ENCODE assay signal across 21 cellular contexts in the genomic region with DNA sequence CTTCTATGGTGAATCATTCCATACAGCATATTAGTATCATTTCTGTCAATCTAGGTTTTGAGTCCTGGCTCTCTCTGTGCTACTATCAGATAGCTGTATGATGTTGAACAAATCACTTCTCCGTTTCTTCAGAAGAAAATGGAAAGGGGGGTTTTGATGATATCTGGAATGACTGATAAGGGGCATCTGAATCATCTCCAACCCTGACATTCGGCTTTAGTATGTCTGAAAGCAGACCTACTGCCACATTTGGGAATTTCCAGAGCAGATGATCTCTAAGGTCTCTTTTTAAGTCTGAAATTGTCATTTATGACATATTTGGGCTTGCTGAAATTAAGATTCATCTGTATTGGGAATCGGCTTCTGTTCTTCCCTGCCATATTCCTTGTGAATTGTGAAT. TPM values are rescaled to one million over a fixed set of nuclear protein-coding genes. Genes with fewer than 3 reads are reported as not detected.
DNase-seq lines count a peak whose midpoint lies in the region; ATAC-seq lines count a peak whose summit lies in the region.
"Had no signal": no experiment of that assay in that cellular context is flagged by ENCODE, and none has a peak within 500 bp of the region (broad histone marks: within the 10 kb centered on the region; RNA-seq: fewer than 3 reads in every experiment).

No MANE protein-coding gene starts in this region.

- H3K36me3 Mint-ChIP-seq in activated naive CD4-positive, alpha-beta T cell treated with anti-CD3 and anti-CD28 coated beads for 36 hours (ENCODE audit: low read depth): peaks cover 27% of the 10 kb centered on the region
- H3K36me3 Mint-ChIP-seq in activated naive CD8-positive, alpha-beta T cell treated with anti-CD3 and anti-CD28 coated beads, Interleukin-2, amount 50 U/mL, for 24 hours (ENCODE audit: low read depth): peaks cover 35% of the 10 kb centered on the region
- H3K36me3 Mint-ChIP-seq in stimulated activated naive CD8-positive, alpha-beta T cell treated with anti-CD3 and anti-CD28 coated beads, Interleukin-15, Interleukin-2, amounts not matched to agents 100 ng/mL and 50 ng/mL, for 24 hours (ENCODE audit: low read depth): peaks cover 27% of the 10 kb centered on the region

- CTCF ChIA-PET in activated naive CD4-positive, alpha-beta T cell treated with anti-CD3 and anti-CD28 coated beads for 36 hours (lab: Charles Lee): interaction anchor here (0.7 to 3.9 kb wide), 5 partner anchors 11 to 148 kb away, joined by 3 to 22 read pairs (median 3); a partner anchor contains a TSS

- H3K27ac Mint-ChIP-seq in activated naive CD4-positive, alpha-beta T cell treated with anti-CD3 and anti-CD28 coated beads for 36 hours: peak overlapping the region; percentile 71
- peak overlapping the region; percentile 85 for H3K27ac Mint-ChIP-seq in activated naive CD8-positive, alpha-beta T cell treated with anti-CD3 and anti-CD28 coated beads, Interleukin-2, amount 50 U/mL, for 24 hours
- H3K27ac Mint-ChIP-seq in stimulated activated naive CD8-positive, alpha-beta T cell treated with anti-CD3 and anti-CD28 coated beads, Interleukin-15, Interleukin-2, amounts not matched to agents 100 ng/mL and 50 ng/mL, for 24 hours: peak overlapping the region; percentile 81
- H3K27ac Mint-ChIP-seq: CD4-positive, CD25-positive, alpha-beta regulatory T cell had no signal

- no peak overlapping the region for H3K4me3 Mint-ChIP-seq in activated naive CD4-positive, alpha-beta T cell treated with anti-CD3 and anti-CD28 coated beads for 36 hours
- peak overlapping the region; percentile 28 for H3K4me3 Mint-ChIP-seq in activated naive CD8-positive, alpha-beta T cell treated with anti-CD3 and anti-CD28 coated beads, Interleukin-2, amount 50 U/mL, for 24 hours
- H3K4me3 Mint-ChIP-seq in stimulated activated naive CD8-positive, alpha-beta T cell treated with anti-CD3 and anti-CD28 coated beads, Interleukin-15, Interleukin-2, amounts not matched to agents 100 ng/mL and 50 ng/mL, for 24 hours: peak overlapping the region; percentile 11
- H3K4me3 Mint-ChIP-seq: CD4-positive, CD25-positive, alpha-beta regulatory T cell had no signal

- ATAC-seq in activated CD4-positive, CD25-positive, alpha-beta regulatory T cell treated with anti-CD3 and anti-CD28 coated beads, Interleukin-2, amount 50 U/mL, for 24 hours: peak; percentile 63 to 73
- ATAC-seq in activated naive CD8-positive, alpha-beta T cell treated with anti-CD3 and anti-CD28 coated beads, Interleukin-2, amount 50 U/mL, for 24 hours: peak; percentile 79
- ATAC-seq in HG03108 (IDR thresholded peaks at IDR 0.05; ENCODE audit: unreplicated experiment) (no peak), GM18517 (IDR thresholded peaks at IDR 0.05; ENCODE audit: unreplicated experiment) (no peak)

- H3K9me3 Mint-ChIP-seq in activated naive CD4-positive, alpha-beta T cell treated with anti-CD3 and anti-CD28 coated beads for 36 hours: peaks cover 8% of the 10 kb centered on the region
- peaks cover 10% of the 10 kb centered on the region for H3K9me3 Mint-ChIP-seq in activated naive CD8-positive, alpha-beta T cell treated with anti-CD3 and anti-CD28 coated beads, Interleukin-2, amount 50 U/mL, for 24 hours
- no peaks in the 10 kb centered on the region for H3K9me3 Mint-ChIP-seq in stimulated activated naive CD8-positive, alpha-beta T cell treated with anti-CD3 and anti-CD28 coated beads, Interleukin-15, Interleukin-2, amounts not matched to agents 100 ng/mL and 50 ng/mL, for 24 hours

- peaks cover 38% of the 10 kb centered on the region for H3K4me1 Mint-ChIP-seq in activated naive CD4-positive, alpha-beta T cell treated with anti-CD3 and anti-CD28 coated beads for 36 hours (ENCODE audit: low read depth)
- peaks cover 41% of the 10 kb centered on the region for H3K4me1 Mint-ChIP-seq in activated naive CD8-positive, alpha-beta T cell treated with anti-CD3 and anti-CD28 coated beads, Interleukin-2, amount 50 U/mL, for 24 hours
- H3K4me1 Mint-ChIP-seq in stimulated activated naive CD8-positive, alpha-beta T cell treated with anti-CD3 and anti-CD28 coated beads, Interleukin-15, Interleukin-2, amounts not matched to agents 100 ng/mL and 50 ng/mL, for 24 hours (ENCODE audit: low read depth): peaks cover 37% of the 10 kb centered on the region

- DNase-seq in activated CD4-positive, CD25-positive, alpha-beta regulatory T cell treated with anti-CD3 and anti-CD28 coated beads, Interleukin-2, amount 50 U/mL, for 72 hours: no peak
- DNase-seq in activated naive CD4-positive, alpha-beta T cell treated with anti-CD3 and anti-CD28 coated beads for 36 hours: no peak
- no peak for DNase-seq in activated naive CD4-positive, alpha-beta T cell treated with anti-CD3 and anti-CD28 coated beads, Interleukin-2, amount 50 U/mL, for 16 hours
- DNase-seq in activated naive CD8-positive, alpha-beta T cell treated with anti-CD3 and anti-CD28 coated beads, Interleukin-2, amount 50 U/mL, for 24 hours: no peak
- DNase-seq: BE2C; CD4-positive, CD25-positive, alpha-beta regulatory T cell; COR-L47; DMS 273 treated with DMSO at 0.1 percent for 48 hours; DND-41; H7; IMR-90; NCI-H1417 treated with DMSO at 0.1 percent for 48 hours; NCI-H187 treated with DMSO at 0.1 percent for 48 hours; NCI-H226; NCI-H524 treated with DMSO at 0.1 percent for 48 hours had no signal

- intact Hi-C loops in activated naive CD4-positive, alpha-beta T cell treated with anti-CD3 and anti-CD28 coated beads for 36 hours (cut with micrococcal nuclease): loop anchor here (1.0 kb wide), 1 partner anchor 19 kb away; a partner anchor contains a TSS

- no peaks in the 10 kb centered on the region for H3K27me3 Mint-ChIP-seq in activated naive CD4-positive, alpha-beta T cell treated with anti-CD3 and anti-CD28 coated beads for 36 hours (ENCODE audit: low read depth)
- H3K27me3 Mint-ChIP-seq in activated naive CD8-positive, alpha-beta T cell treated with anti-CD3 and anti-CD28 coated beads, Interleukin-2, amount 50 U/mL, for 24 hours: no peaks in the 10 kb centered on the region
- H3K27me3 Mint-ChIP-seq in stimulated activated naive CD8-positive, alpha-beta T cell treated with anti-CD3 and anti-CD28 coated beads, Interleukin-15, Interleukin-2, amounts not matched to agents 100 ng/mL and 50 ng/mL, for 24 hours: no peaks in the 10 kb centered on the region
- H3K27me3 Mint-ChIP-seq: CD4-positive, CD25-positive, alpha-beta regulatory T cell had no signal

RNA-seq across cellular contexts. Expression of a gene that starts 10.1 kb away (rescaled TPM):
- total RNA-seq in activated naive CD4-positive, alpha-beta T cell treated with anti-CD3 and anti-CD28 coated beads for 36 hours: 100 to 1,000 TPM; 140 to 143 TPM

RNA-seq across cellular contexts. Expression of a gene that starts 19.0 kb away (rescaled TPM):
- total RNA-seq in activated naive CD4-positive, alpha-beta T cell treated with anti-CD3 and anti-CD28 coated beads for 36 hours: 10 to 100 TPM; 43.0 to 47.8 TPM

RNA-seq across cellular contexts. Expression of a gene that starts 23.3 kb away (rescaled TPM):
- total RNA-seq in activated naive CD4-positive, alpha-beta T cell treated with anti-CD3 and anti-CD28 coated beads for 36 hours: 10 to 100 TPM; 35.1 to 44.2 TPM

RNA-seq across cellular contexts. Expression of a gene that starts 29.5 kb away (rescaled TPM):
- 10 to 100 TPM; 22.8 to 25.1 TPM for total RNA-seq in activated naive CD4-positive, alpha-beta T cell treated with anti-CD3 and anti-CD28 coated beads for 36 hours
- total RNA-seq: A172, IMR-90, M059J had no signal

RNA-seq across cellular contexts. Expression of a gene that starts 42.2 kb away (rescaled TPM):
- total RNA-seq in activated naive CD4-positive, alpha-beta T cell treated with anti-CD3 and anti-CD28 coated beads for 36 hours: under 1 TPM; 0.21 to 0.27 TPM
- total RNA-seq: CD4-positive, CD25-positive, alpha-beta regulatory T cell had no signal

Comparison
In these comparisons a context has a peak if more than half of its experiments do, and no peak if none do; other contexts are left out.
1. ATAC-seq: peak in activated CD4-positive, CD25-positive, alpha-beta regulatory T cell treated with anti-CD3 and anti-CD28 coated beads, Interleukin-2, amount 50 U/mL, for 24 hours (2 of 2) and activated naive CD8-positive, alpha-beta T cell treated with anti-CD3 and anti-CD28 coated beads, Interleukin-2, amount 50 U/mL, for 24 hours (single experiment); none in HG03108 (single experiment) and GM18517 (single experiment).
2. Peak in every context shown above with its lines, with median percentiles within 50 percentile points of each other: H3K27ac Mint-ChIP-seq.